In genomic region chr6:35687658-35688604, GRCh38 we compare ENCODE assay signal across 8 cellular contexts. TPM values are rescaled to one million over a fixed set of nuclear protein-coding genes. Genes with fewer than 3 reads are reported as not detected.
DNase-seq lines count a peak whose midpoint lies in the region; ATAC-seq lines count a peak whose summit lies in the region.

No MANE protein-coding gene starts in this region.

- peaks cover 0 to 5% of the 10 kb centered on the region in 2 donors for H3K4me1 ChIP-seq in mucosa of rectum (ENCODE audit: control insufficient read depth in 2 of 2, insufficient read depth in 2 of 2, low read length in 2 of 2)

- H3K27me3 ChIP-seq in mucosa of rectum (ENCODE audit: control insufficient read depth in 2 of 2, insufficient read depth in 2 of 2, low read length in 2 of 2), result no peaks in the 10 kb centered on the region

- ATAC-seq in HG02981 (IDR thresholded peaks at IDR 0.05; ENCODE audit: unreplicated experiment), result peak; percentile 44
- ATAC-seq in activated CD8-positive, alpha-beta memory T cell treated with anti-CD3 and anti-CD28 coated beads, Interleukin-2, amount 10 ng/mL, durations not matched to agents 7 days and 5 days, result peak; percentile 59
- peak; percentile 73 for ATAC-seq in stimulated activated effector memory CD8-positive, alpha-beta T cell treated with anti-CD3 and anti-CD28 coated beads, Interleukin-12 subunit alpha, Interleukin-12 subunit beta, amount 100 ng/mL, for 72 hours

- no peaks in the 10 kb centered on the region for H3K27me3 Mint-ChIP-seq in activated CD8-positive, alpha-beta memory T cell treated with anti-CD3 and anti-CD28 coated beads, Interleukin-2, amount 10 ng/mL, durations not matched to agents 7 days and 5 days

- H3K36me3 Mint-ChIP-seq in activated CD8-positive, alpha-beta memory T cell treated with anti-CD3 and anti-CD28 coated beads, Interleukin-2, amount 10 ng/mL, durations not matched to agents 7 days and 5 days, result peaks cover 9% of the 10 kb centered on the region
- peaks cover 16% of the 10 kb centered on the region for H3K36me3 Mint-ChIP-seq in stimulated activated effector memory CD8-positive, alpha-beta T cell treated with anti-CD3 and anti-CD28 coated beads, Interleukin-12 subunit alpha, Interleukin-12 subunit beta, amount 100 ng/mL, for 72 hours

- H3K4me3 Mint-ChIP-seq in activated CD8-positive, alpha-beta memory T cell treated with anti-CD3 and anti-CD28 coated beads, Interleukin-2, amount 10 ng/mL, durations not matched to agents 7 days and 5 days, result peak overlapping the region; percentile 89
- H3K4me3 Mint-ChIP-seq in stimulated activated effector memory CD8-positive, alpha-beta T cell treated with anti-CD3 and anti-CD28 coated beads, Interleukin-12 subunit alpha, Interleukin-12 subunit beta, amount 100 ng/mL, for 72 hours, result peak overlapping the region; percentile 86

- peak; percentile 39 for DNase-seq in SKM-1 treated with dmso at 0.1 percent for 144 hours (lab: John Stamatoyannopoulos, UW; ENCODE audit: unreplicated experiment)
- no peak for DNase-seq in SKM-1 (lab: John Stamatoyannopoulos, UW; ENCODE audit: unreplicated experiment)
- peak; percentile 72 for DNase-seq in NCI-H510A (lab: John Stamatoyannopoulos, UW)
- peak; percentile 77 for DNase-seq in activated CD8-positive, alpha-beta memory T cell treated with anti-CD3 and anti-CD28 coated beads, Interleukin-2, amount 10 ng/mL, durations not matched to agents 7 days and 5 days
- no peak for DNase-seq in epithelial cell of prostate (ENCODE audit: low read depth, low spot score)
- DNase-seq in stimulated activated effector memory CD8-positive, alpha-beta T cell treated with anti-CD3 and anti-CD28 coated beads, Interleukin-12 subunit alpha, Interleukin-12 subunit beta, amount 100 ng/mL, for 72 hours (ENCODE audit: low spot score in 2 of 2), result peak; percentile 52 to 83

- H3K27ac ChIP-seq in epithelial cell of prostate, result peak overlapping the region; percentile 35
- H3K27ac ChIP-seq in mucosa of rectum (ENCODE audit: low read depth in 2 of 2, low read length in 2 of 2), result peak overlapping the region; percentile 91 to 92

- peaks cover 0 to 3% of the 10 kb centered on the region in 2 donors for H3K36me3 ChIP-seq in mucosa of rectum (ENCODE audit: control insufficient read depth in 2 of 2, insufficient read depth in 2 of 2, low read length in 2 of 2)

- peak overlapping the region; percentile 89 for H3K27ac Mint-ChIP-seq in activated CD8-positive, alpha-beta memory T cell treated with anti-CD3 and anti-CD28 coated beads, Interleukin-2, amount 10 ng/mL, durations not matched to agents 7 days and 5 days
- peak overlapping the region; percentile 86 for H3K27ac Mint-ChIP-seq in stimulated activated effector memory CD8-positive, alpha-beta T cell treated with anti-CD3 and anti-CD28 coated beads, Interleukin-12 subunit alpha, Interleukin-12 subunit beta, amount 100 ng/mL, for 72 hours

- H3K9me3 ChIP-seq in mucosa of rectum (ENCODE audit: control insufficient read depth in 2 of 2, low read length in 2 of 2), result no peaks in the 10 kb centered on the region

- CTCF ChIA-PET in activated CD8-positive, alpha-beta memory T cell treated with anti-CD3 and anti-CD28 coated beads, Interleukin-2, amount 10 ng/mL, durations not matched to agents 7 days and 5 days (lab: Charles Lee), result interaction anchor here (1.0 to 16.3 kb wide), 10 partner anchors 9 to 104 kb away, joined by 3 to 195 read pairs (median 4); partner anchors contain the start of gene ARMC12

- H3K9ac ChIP-seq in mucosa of rectum (ENCODE audit: low read depth in 1 of 2, low read length in 2 of 2), result peak overlapping the region; percentile 89 to 99

- no peaks in the 10 kb centered on the region for H3K9me3 Mint-ChIP-seq in activated CD8-positive, alpha-beta memory T cell treated with anti-CD3 and anti-CD28 coated beads, Interleukin-2, amount 10 ng/mL, durations not matched to agents 7 days and 5 days (ENCODE audit: low read depth)
- H3K9me3 Mint-ChIP-seq in stimulated activated effector memory CD8-positive, alpha-beta T cell treated with anti-CD3 and anti-CD28 coated beads, Interleukin-12 subunit alpha, Interleukin-12 subunit beta, amount 100 ng/mL, for 72 hours, result no peaks in the 10 kb centered on the region

- peaks cover 20% of the 10 kb centered on the region for H3K4me1 Mint-ChIP-seq in activated CD8-positive, alpha-beta memory T cell treated with anti-CD3 and anti-CD28 coated beads, Interleukin-2, amount 10 ng/mL, durations not matched to agents 7 days and 5 days
- H3K4me1 Mint-ChIP-seq in stimulated activated effector memory CD8-positive, alpha-beta T cell treated with anti-CD3 and anti-CD28 coated beads, Interleukin-12 subunit alpha, Interleukin-12 subunit beta, amount 100 ng/mL, for 72 hours, result peaks cover 7% of the 10 kb centered on the region

- H3K4me3 ChIP-seq in mucosa of rectum (ENCODE audit: low read length in 2 of 2), result peak overlapping the region; percentile 85 to 99

RNA-seq across cellular contexts. Expression of gene FKBP5, which starts 0.8 kb away (rescaled TPM):
- total RNA-seq in activated CD8-positive, alpha-beta memory T cell treated with anti-CD3 and anti-CD28 coated beads, Interleukin-2, amount 10 ng/mL, durations not matched to agents 7 days and 5 days, result 10 to 100 TPM; 53.8 to 70.6 TPM

RNA-seq across cellular contexts. Expression of gene ARMC12, which starts 48.9 kb away (rescaled TPM):
- total RNA-seq in activated CD8-positive, alpha-beta memory T cell treated with anti-CD3 and anti-CD28 coated beads, Interleukin-2, amount 10 ng/mL, durations not matched to agents 7 days and 5 days, result under 1 TPM; 0.45 to 0.96 TPM

Comparison
In these comparisons a context has a peak if more than half of its experiments do, and no peak if none do; other contexts are left out.
1. DNase-seq: peak in SKM-1 treated with dmso at 0.1 percent for 144 hours (single experiment), NCI-H510A (single experiment), activated CD8-positive, alpha-beta memory T cell treated with anti-CD3 and anti-CD28 coated beads, Interleukin-2, amount 10 ng/mL, durations not matched to agents 7 days and 5 days (single experiment) and stimulated activated effector memory CD8-positive, alpha-beta T cell treated with anti-CD3 and anti-CD28 coated beads, Interleukin-12 subunit alpha, Interleukin-12 subunit beta, amount 100 ng/mL, for 72 hours (2 of 2); none in SKM-1 (single experiment) and epithelial cell of prostate (single experiment).
2. Peak in every context shown above with its lines, with median percentiles within 50 percentile points of each other: ATAC-seq.